16 cellular contexts compared by ENCODE assay signal in the genomic region with DNA sequence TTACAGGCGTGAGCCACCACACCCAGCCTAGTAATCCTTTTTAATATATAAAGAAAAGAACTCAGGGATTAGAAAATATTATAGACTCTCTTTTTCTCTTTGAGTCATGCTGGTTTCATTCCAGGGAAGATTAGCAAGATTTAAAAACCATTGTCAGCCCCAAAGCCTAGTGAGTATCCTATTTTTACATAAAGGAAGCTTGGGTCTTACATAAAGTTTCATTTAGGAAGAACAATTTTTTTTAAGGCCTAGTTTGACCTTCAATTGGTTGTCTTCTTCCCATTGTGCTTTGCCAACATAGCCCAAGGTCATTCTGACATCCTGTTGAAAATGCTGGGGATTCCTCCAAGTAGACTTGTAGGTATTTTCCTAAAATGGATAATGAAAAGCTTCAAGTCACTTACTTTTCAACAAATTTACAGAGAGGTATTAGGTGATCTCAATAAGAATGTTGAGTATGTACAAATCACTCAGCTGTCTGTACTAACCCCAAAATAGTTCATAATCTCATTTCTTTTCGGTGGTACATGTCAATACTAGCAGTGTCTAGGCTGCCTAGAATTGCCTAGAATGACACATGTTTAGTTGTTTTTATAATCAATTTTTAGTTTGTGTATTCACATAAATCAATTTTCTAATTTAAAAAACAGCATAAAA. TPM values are rescaled to one million over a fixed set of nuclear protein-coding genes. Genes with fewer than 3 reads are reported as not detected.
DNase-seq lines count a peak whose midpoint lies in the region; ATAC-seq, FAIRE-seq and TF ChIP-seq lines count a peak whose summit lies in the region.
"Had no signal": no experiment of that assay in that cellular context is flagged by ENCODE, and none has a peak within 500 bp of the region (broad histone marks: within the 10 kb centered on the region; RNA-seq: fewer than 3 reads in every experiment).

No MANE protein-coding gene starts in this region.

- no peak for TF ChIP-seq CTCF in CD4-positive, alpha-beta T cell (IDR thresholded peaks at IDR 0.05)
- no peak for TF ChIP-seq CTCF in activated CD8-positive, alpha-beta T cell treated with anti-CD3 and anti-CD28 coated beads for 36 hours (IDR thresholded peaks at IDR 0.05)
- TF ChIP-seq CTCF in foreskin keratinocyte (conservative IDR thresholded peaks at IDR 0.05) (no peak), lower leg skin (IDR thresholded peaks at IDR 0.05) (no peak)

- H3K36me3 Mint-ChIP-seq in CD4-positive, alpha-beta T cell (ENCODE audit: low read depth): peaks cover 4% of the 10 kb centered on the region
- H3K36me3 Mint-ChIP-seq in activated CD8-positive, alpha-beta T cell treated with anti-CD3 and anti-CD28 coated beads for 36 hours (ENCODE audit: low read depth): no peaks in the 10 kb centered on the region

- H3K4me3 ChIP-seq in lower leg skin (ENCODE audit: low read depth, poor library complexity, severe bottlenecking): no peak overlapping the region
- H3K4me3 ChIP-seq: thoracic aorta had no signal

- no peaks in the 10 kb centered on the region for H3K27me3 Mint-ChIP-seq in CD4-positive, alpha-beta T cell
- peaks cover 2% of the 10 kb centered on the region for H3K27me3 Mint-ChIP-seq in activated CD8-positive, alpha-beta T cell treated with anti-CD3 and anti-CD28 coated beads for 36 hours
- H3K27me3 Mint-ChIP-seq: naive thymus-derived CD4-positive, alpha-beta T cell had no signal

- H3K4me1 Mint-ChIP-seq in CD4-positive, alpha-beta T cell (ENCODE audit: low read depth): peaks cover 44% of the 10 kb centered on the region
- H3K4me1 Mint-ChIP-seq in activated CD8-positive, alpha-beta T cell treated with anti-CD3 and anti-CD28 coated beads for 36 hours (ENCODE audit: low read depth): peaks cover 42% of the 10 kb centered on the region

- no peak overlapping the region for H3K27ac ChIP-seq in CD4-positive, alpha-beta T cell (ENCODE audit: low read depth, low read length)
- H3K27ac ChIP-seq in foreskin keratinocyte: peak overlapping the region; percentile 71
- H3K27ac ChIP-seq: thoracic aorta had no signal

- POLR2A ChIA-PET in CD4-positive, alpha-beta T cell (lab: Charles Lee): no interaction called here
- POLR2A ChIA-PET in activated CD8-positive, alpha-beta T cell treated with anti-CD3 and anti-CD28 coated beads for 36 hours (lab: Charles Lee): interaction anchor here (0.7 to 1.0 kb wide), 2 partner anchors 45 to 48 kb away, joined by 4 to 5 read pairs; partner anchors contain the start of gene DDX59

- ATAC-seq in CD4-positive, alpha-beta T cell (ENCODE audit: poor library complexity): no peak
- no peak for ATAC-seq in activated CD8-positive, alpha-beta T cell treated with anti-CD3 and anti-CD28 coated beads for 36 hours
- peak; percentile 37 for ATAC-seq in foreskin keratinocyte
- ATAC-seq in GM18870 (IDR thresholded peaks at IDR 0.05; ENCODE audit: unreplicated experiment): no peak
- ATAC-seq: naive thymus-derived CD4-positive, alpha-beta T cell; sciatic nerve had no signal

- no peaks in the 10 kb centered on the region for H3K9me3 Mint-ChIP-seq in CD4-positive, alpha-beta T cell
- H3K9me3 Mint-ChIP-seq in activated CD8-positive, alpha-beta T cell treated with anti-CD3 and anti-CD28 coated beads for 36 hours: no peaks in the 10 kb centered on the region
- H3K9me3 Mint-ChIP-seq: naive thymus-derived CD4-positive, alpha-beta T cell had no signal

- H3K27ac Mint-ChIP-seq in CD4-positive, alpha-beta T cell: peak overlapping the region; percentile 59
- peak overlapping the region; percentile 63 for H3K27ac Mint-ChIP-seq in activated CD8-positive, alpha-beta T cell treated with anti-CD3 and anti-CD28 coated beads for 36 hours

- DNase-seq in CD4-positive, alpha-beta T cell: no peak
- DNase-seq in GM19239 (ENCODE audit: insufficient read length, low spot score) (no peak), foreskin keratinocyte (peak; percentile 81 to 93), erythroblast (lab: John Stamatoyannopoulos, UW) (no peak), lower leg skin (ENCODE audit: low spot score in 2 of 2) (no peak), SHP77 (lab: John Stamatoyannopoulos, UW) (no peak)
- DNase-seq in activated CD8-positive, alpha-beta T cell treated with anti-CD3 and anti-CD28 coated beads for 36 hours: no peak
- DNase-seq: activated CD4-positive, CD25-positive, alpha-beta regulatory T cell treated with anti-CD3 and anti-CD28 coated beads, Interleukin-2, amount 50 U/mL, for 72 hours; COR-L47; islet precursor cell; naive thymus-derived CD4-positive, alpha-beta T cell; NCI-H1417; NCI-H526 treated with DMSO at 0.1 percent for 48 hours had no signal

- intact Hi-C loops in CD4-positive, alpha-beta T cell (cut with DNase I, micrococcal nuclease): loop anchor here in 1 of 2 experiments (5.0 kb wide), 1 partner anchor 402 kb away; no protein-coding TSS in a partner anchor
- intact Hi-C loops in activated CD8-positive, alpha-beta T cell treated with anti-CD3 and anti-CD28 coated beads for 36 hours (cut with micrococcal nuclease): loop anchor here (5.0 kb wide), 1 partner anchor 117 kb away; no protein-coding TSS in a partner anchor
- intact Hi-C loops in lower leg skin (cut with DNase I; ENCODE audit: low total_unique reads): loop anchor here (5.0 kb wide), 2 partner anchors 177 to 187 kb away; no protein-coding TSS in a partner anchor

- 50% methylated on average over 2 of the region's 2 CpGs for WGBS in lower leg skin, 2 donors

- TF ChIP-seq POLR2A in erythroblast (IDR thresholded peaks at IDR 0.05; ENCODE audit: low read length): no peak
- no peak for TF ChIP-seq POLR2A in lower leg skin (IDR thresholded peaks at IDR 0.05)

- no peak overlapping the region for H3K4me3 Mint-ChIP-seq in CD4-positive, alpha-beta T cell
- no peak overlapping the region for H3K4me3 Mint-ChIP-seq in activated CD8-positive, alpha-beta T cell treated with anti-CD3 and anti-CD28 coated beads for 36 hours

- H3K4me1 ChIP-seq in foreskin keratinocyte: peaks cover 19% of the 10 kb centered on the region

- CTCF ChIA-PET in CD4-positive, alpha-beta T cell (lab: Charles Lee): interaction anchor here (0.6 to 1.2 kb wide), 3 partner anchors 45 to 120 kb away, joined by 3 to 5 read pairs (median 3); no protein-coding TSS in a partner anchor
- CTCF ChIA-PET in activated CD8-positive, alpha-beta T cell treated with anti-CD3 and anti-CD28 coated beads for 36 hours (lab: Charles Lee): interaction anchor here (0.7 to 4.1 kb wide), 7 partner anchors 10 to 178 kb away, joined by 3 to 38 read pairs (median 3); partner anchors contain the start of gene DDX59

- H3K27me3 ChIP-seq in CD4-positive, alpha-beta T cell (ENCODE audit: control insufficient read depth, insufficient read depth, low read length): no peaks in the 10 kb centered on the region
- no peaks in the 10 kb centered on the region for H3K27me3 ChIP-seq in foreskin keratinocyte

- H3K9me3 ChIP-seq in CD4-positive, alpha-beta T cell (ENCODE audit: control insufficient read depth, low read length): no peaks in the 10 kb centered on the region
- H3K9me3 ChIP-seq: thoracic aorta had no signal

- peak; percentile 61 for FAIRE-seq in GM19239 (lab: Jason Lieb, UNC)

RNA-seq across cellular contexts. Expression of gene KIF14, which starts 4.3 kb away (rescaled TPM):
- total RNA-seq in CD4-positive, alpha-beta T cell: under 1 TPM; 0.11 TPM
- total RNA-seq in activated CD8-positive, alpha-beta T cell treated with anti-CD3 and anti-CD28 coated beads for 36 hours: 10 to 100 TPM; 13.7 to 13.9 TPM
- 19.1 and 24.9 TPM in 2 replicates for total RNA-seq in foreskin keratinocyte
- 2.5 and 3.7 TPM in 2 replicates for polyA plus RNA-seq in foreskin keratinocyte
- total RNA-seq in lower leg skin: 1 to 10 TPM in 1 of 4 donors, under 1 TPM in 3; 0.37 to 1.1 (median 0.61) TPM
- polyA plus RNA-seq: naive thymus-derived CD4-positive, alpha-beta T cell had no signal

RNA-seq across cellular contexts. Expression of gene DDX59, which starts 44.9 kb away (rescaled TPM):
- total RNA-seq in CD4-positive, alpha-beta T cell: 10 to 100 TPM; 24.7 to 27.6 TPM
- 10 to 100 TPM; 22.5 to 23.8 TPM for total RNA-seq in activated CD8-positive, alpha-beta T cell treated with anti-CD3 and anti-CD28 coated beads for 36 hours
- 14.0 and 14.4 TPM in 2 replicates for total RNA-seq in foreskin keratinocyte
- 10.7 and 12.3 TPM in 2 replicates for polyA plus RNA-seq in foreskin keratinocyte
- total RNA-seq in lower leg skin: 10 to 100 TPM; 17.9 to 40.8 (median 24.2) TPM

Comparison
In these comparisons a context has a peak if more than half of its experiments do, and no peak if none do; other contexts are left out.
1. DNase-seq: peak in foreskin keratinocyte (2 of 2); none in CD4-positive, alpha-beta T cell (0 of 10), GM19239 (single experiment), activated CD8-positive, alpha-beta T cell treated with anti-CD3 and anti-CD28 coated beads for 36 hours (single experiment), erythroblast (0 of 2), lower leg skin (0 of 2) and SHP77 (0 of 2).